Comparison of ENCODE assay signal across 1 cellular context in the genomic region with DNA sequence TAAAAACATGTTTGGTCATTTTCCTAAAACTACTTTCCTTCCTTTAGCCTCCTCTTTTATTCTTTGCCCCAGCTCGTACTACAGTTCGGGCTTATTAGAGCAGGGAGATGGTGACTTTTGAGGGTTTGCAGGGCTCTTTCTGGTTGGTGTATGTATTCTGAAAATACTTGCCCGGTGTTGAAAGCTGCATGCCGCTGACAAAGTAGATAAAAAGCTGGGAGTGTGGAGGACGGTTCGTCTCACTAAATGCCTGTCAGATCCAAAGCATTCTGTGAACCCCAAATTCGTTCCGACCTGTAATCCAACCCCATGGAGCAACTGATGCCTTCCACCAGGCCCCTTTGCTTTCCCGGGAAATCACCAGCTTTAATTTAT.
TF ChIP-seq lines count a peak whose summit lies in the region.

No MANE protein-coding gene starts in this region.

TF ChIP-seq in liver, 16 proteins besides CTCF, POLR2A, EP300 and RAD21 (continued from another document):
- TF ChIP-seq RXRA (IDR thresholded peaks at IDR 0.05) (no peak), EGR1 (IDR thresholded peaks at IDR 0.05; ENCODE audit: low read depth in 2 of 2) (no peak), HNF4G (IDR thresholded peaks at IDR 0.05) (no peak), YY1 (IDR thresholded peaks at IDR 0.05) (no peak), FOXA2 (IDR thresholded peaks at IDR 0.05) (no peak), FOXA1 (IDR thresholded peaks at IDR 0.05) (no peak)
